Comparison of ENCODE assay signal across 8 cellular contexts in the genomic region with DNA sequence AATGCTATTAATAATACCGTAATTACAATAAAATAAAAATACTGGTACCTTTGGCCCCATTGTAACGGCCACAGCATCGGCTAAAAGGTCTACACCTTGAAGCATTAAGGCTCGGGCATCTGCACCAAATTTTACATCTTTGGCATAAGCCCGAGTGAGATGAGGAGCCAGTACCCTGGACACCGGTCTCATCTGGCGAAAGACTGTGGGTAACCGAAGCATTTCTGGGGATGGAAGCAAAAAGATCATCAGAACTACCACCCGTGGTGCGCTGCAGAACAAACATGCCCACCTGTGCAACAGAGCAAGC. TPM values are rescaled to one million over a fixed set of nuclear protein-coding genes. Genes with fewer than 3 reads are reported as not detected.
DNase-seq lines count a peak whose midpoint lies in the region; ATAC-seq and TF ChIP-seq lines count a peak whose summit lies in the region.

No MANE protein-coding gene starts in this region.

- peak overlapping the region; percentile 97 for H3K27ac Mint-ChIP-seq in activated T-helper 2 cell treated with anti-CD3 and anti-CD28 coated beads, Interferon-gamma antibody, Interleukin-2, Interleukin-4, amounts not matched to agents 10 μg/mL and 5 μg/mL and 100 μg/mL, durations not matched to agents 14 hours and 24 hours and 36 hours
- H3K27ac Mint-ChIP-seq in stimulated activated naive B cell treated with anti-CD40 and anti-IgM and Interleukin-4, amounts not matched to agents 10 μg/mL and 1 μg/mL and 100 μg/mL, for 72 hours: peak overlapping the region; percentile 97

- H3K4me3 ChIP-seq in HL-60 (replicated peaks; ENCODE audit: insufficient read depth, low read length) (peak overlapping the region; percentile 81), iPS-18c (ENCODE audit: insufficient read depth, low read depth, low read length) (peak overlapping the region; percentile 95)

- H3K36me3 Mint-ChIP-seq in activated T-helper 2 cell treated with anti-CD3 and anti-CD28 coated beads, Interferon-gamma antibody, Interleukin-2, Interleukin-4, amounts not matched to agents 10 μg/mL and 5 μg/mL and 100 μg/mL, durations not matched to agents 14 hours and 24 hours and 36 hours (ENCODE audit: low read depth): peaks cover 88% of the 10 kb centered on the region
- peaks cover 37 to 54% of the 10 kb centered on the region in 2 donors for H3K36me3 Mint-ChIP-seq in stimulated activated naive B cell treated with anti-CD40 and anti-IgM and Interleukin-4, amounts not matched to agents 10 μg/mL and 1 μg/mL and 100 μg/mL, for 72 hours

- no peaks in the 10 kb centered on the region for H3K27me3 ChIP-seq in HL-60 (ENCODE audit: insufficient read depth, poor library complexity, severe bottlenecking)

- H3K4me3 Mint-ChIP-seq in activated T-helper 2 cell treated with anti-CD3 and anti-CD28 coated beads, Interferon-gamma antibody, Interleukin-2, Interleukin-4, amounts not matched to agents 10 μg/mL and 5 μg/mL and 100 μg/mL, durations not matched to agents 14 hours and 24 hours and 36 hours (ENCODE audit: low read depth): peak overlapping the region; percentile 94
- H3K4me3 Mint-ChIP-seq in stimulated activated naive B cell treated with anti-CD40 and anti-IgM and Interleukin-4, amounts not matched to agents 10 μg/mL and 1 μg/mL and 100 μg/mL, for 72 hours: peak overlapping the region; percentile 90 to 96

- no peak for DNase-seq in HL-60 (ENCODE audit: low read depth in 1 of 2, low spot score in 1 of 2)
- no peak for DNase-seq in activated T-helper 2 cell treated with anti-CD3 and anti-CD28 coated beads, Interferon-gamma antibody, Interleukin-2, Interleukin-4, amounts not matched to agents 10 μg/mL and 5 μg/mL and 100 μg/mL, durations not matched to agents 14 hours and 24 hours and 36 hours (ENCODE audit: low spot score)
- no peak for DNase-seq in stimulated activated naive B cell treated with anti-CD40 and anti-IgM and Interleukin-4, amounts not matched to agents 10 μg/mL and 1 μg/mL and 100 μg/mL, for 72 hours
- DNase-seq in epidermal melanocyte (ENCODE audit: insufficient read length, low spot score): no peak
- no peak for DNase-seq in NCI-H82 (lab: John Stamatoyannopoulos, UW)

- ATAC-seq in stimulated activated naive B cell treated with anti-CD40 and anti-IgM and Interleukin-4, amounts not matched to agents 10 μg/mL and 1 μg/mL and 100 μg/mL, for 72 hours (replicated peaks): no peak
- ATAC-seq in HG02885 (IDR thresholded peaks at IDR 0.05; ENCODE audit: poor library complexity, unreplicated experiment) (no peak), HG02610 (IDR thresholded peaks at IDR 0.05; ENCODE audit: unreplicated experiment) (no peak)

- peaks cover 45% of the 10 kb centered on the region for H3K4me1 Mint-ChIP-seq in activated T-helper 2 cell treated with anti-CD3 and anti-CD28 coated beads, Interferon-gamma antibody, Interleukin-2, Interleukin-4, amounts not matched to agents 10 μg/mL and 5 μg/mL and 100 μg/mL, durations not matched to agents 14 hours and 24 hours and 36 hours (ENCODE audit: low read depth)
- peaks cover 21 to 38% of the 10 kb centered on the region in 2 donors for H3K4me1 Mint-ChIP-seq in stimulated activated naive B cell treated with anti-CD40 and anti-IgM and Interleukin-4, amounts not matched to agents 10 μg/mL and 1 μg/mL and 100 μg/mL, for 72 hours

- no peaks in the 10 kb centered on the region for H3K27me3 Mint-ChIP-seq in activated T-helper 2 cell treated with anti-CD3 and anti-CD28 coated beads, Interferon-gamma antibody, Interleukin-2, Interleukin-4, amounts not matched to agents 10 μg/mL and 5 μg/mL and 100 μg/mL, durations not matched to agents 14 hours and 24 hours and 36 hours (ENCODE audit: low read depth)
- no peaks in the 10 kb centered on the region for H3K27me3 Mint-ChIP-seq in stimulated activated naive B cell treated with anti-CD40 and anti-IgM and Interleukin-4, amounts not matched to agents 10 μg/mL and 1 μg/mL and 100 μg/mL, for 72 hours

- H3K9me3 ChIP-seq in iPS-18c (ENCODE audit: control insufficient read depth, insufficient read depth, low read length): no peaks in the 10 kb centered on the region

- H3K9me3 Mint-ChIP-seq in activated T-helper 2 cell treated with anti-CD3 and anti-CD28 coated beads, Interferon-gamma antibody, Interleukin-2, Interleukin-4, amounts not matched to agents 10 μg/mL and 5 μg/mL and 100 μg/mL, durations not matched to agents 14 hours and 24 hours and 36 hours: no peaks in the 10 kb centered on the region
- H3K9me3 Mint-ChIP-seq in stimulated activated naive B cell treated with anti-CD40 and anti-IgM and Interleukin-4, amounts not matched to agents 10 μg/mL and 1 μg/mL and 100 μg/mL, for 72 hours: no peaks in the 10 kb centered on the region

- peak overlapping the region; percentile 95 for H3K27ac ChIP-seq in HL-60 (replicated peaks)

- intact Hi-C loops in activated T-helper 2 cell treated with anti-CD3 and anti-CD28 coated beads, Interferon-gamma antibody, Interleukin-2, Interleukin-4, amounts not matched to agents 10 μg/mL and 5 μg/mL and 100 μg/mL, durations not matched to agents 14 hours and 24 hours and 36 hours (cut with micrococcal nuclease): no loop called here

- no peak for TF ChIP-seq CTCF in HL-60 (IDR thresholded peaks at IDR 0.05; ENCODE audit: insufficient read depth, low read length)

RNA-seq across cellular contexts. Expression of a gene that starts 1.1 kb away (rescaled TPM):
- 749 and 761 TPM in 2 replicates for total RNA-seq in activated T-helper 2 cell treated with anti-CD3 and anti-CD28 coated beads, Interferon-gamma antibody, Interleukin-2, Interleukin-4, amounts not matched to agents 10 μg/mL and 5 μg/mL and 100 μg/mL, durations not matched to agents 14 hours and 24 hours and 36 hours

RNA-seq across cellular contexts. Expression of a gene that starts 1.6 kb away (rescaled TPM):
- total RNA-seq in activated T-helper 2 cell treated with anti-CD3 and anti-CD28 coated beads, Interferon-gamma antibody, Interleukin-2, Interleukin-4, amounts not matched to agents 10 μg/mL and 5 μg/mL and 100 μg/mL, durations not matched to agents 14 hours and 24 hours and 36 hours: 301 and 309 TPM in 2 replicates

RNA-seq across cellular contexts. Expression of a gene that starts 17.3 kb away (rescaled TPM):
- 18.1 and 19.5 TPM in 2 replicates for total RNA-seq in activated T-helper 2 cell treated with anti-CD3 and anti-CD28 coated beads, Interferon-gamma antibody, Interleukin-2, Interleukin-4, amounts not matched to agents 10 μg/mL and 5 μg/mL and 100 μg/mL, durations not matched to agents 14 hours and 24 hours and 36 hours

RNA-seq across cellular contexts. Expression of a gene that starts 45.2 kb away (rescaled TPM):
- total RNA-seq in activated T-helper 2 cell treated with anti-CD3 and anti-CD28 coated beads, Interferon-gamma antibody, Interleukin-2, Interleukin-4, amounts not matched to agents 10 μg/mL and 5 μg/mL and 100 μg/mL, durations not matched to agents 14 hours and 24 hours and 36 hours: 19.9 and 20.8 TPM in 2 replicates
